ENCODE assay signal across 9 cellular contexts in genomic region chr17:51435641-51436091, GRCh38.
A peak's percentile ranks its signal among the peaks of the same experiment; 100 is the strongest.
DNase-seq lines count a peak whose midpoint lies in the region; ATAC-seq, FAIRE-seq and TF ChIP-seq lines count a peak whose summit lies in the region.
"Had no signal": no experiment of that assay in that cellular context is flagged by ENCODE, and none has a peak within 500 bp of the region (broad histone marks: within the 10 kb centered on the region; RNA-seq: fewer than 3 reads in every experiment).

No MANE protein-coding gene starts in this region.

- FAIRE-seq in HepG2 (lab: Jason Lieb, UNC) = peak; percentile 96

- H3K9me3 ChIP-seq in OCI-LY3 (ENCODE audit: insufficient read depth, low read length) = no peaks in the 10 kb centered on the region
- H3K9me3 ChIP-seq in body of pancreas = no peaks in the 10 kb centered on the region
- no peaks in the 10 kb centered on the region for H3K9me3 ChIP-seq in HepG2 (ENCODE audit: low read length)

- H4K20me1 ChIP-seq in OCI-LY3 (ENCODE audit: insufficient read depth, low read length) (no peaks in the 10 kb centered on the region), HepG2 (ENCODE audit: insufficient read depth, low read length) (no peaks in the 10 kb centered on the region)

- TF ChIP-seq RAD21 in HepG2 (CRISPR knock-in tag; IDR thresholded peaks at IDR 0.05) = peak; percentile 57

- intact Hi-C loops in body of pancreas (cut with DNase I) = no loop called here
- intact Hi-C loops in HepG2 (cut with micrococcal nuclease; ENCODE audit: unreplicated experiment) = no loop called here

- no peak for TF ChIP-seq EP300 in HepG2 (IDR thresholded peaks at IDR 0.05; ENCODE audit: low read depth in 2 of 2, low read length in 2 of 2)
- TF ChIP-seq EP300 in HepG2 (CRISPR knock-in tag; IDR thresholded peaks at IDR 0.05; ENCODE audit: borderline replicate concordance) = no peak

- H3K4me3 ChIP-seq in OCI-LY3 (ENCODE audit: low read length) (no peak overlapping the region), body of pancreas (no peak overlapping the region), HepG2 (replicated peaks in 1 of 3; ENCODE audit: insufficient read depth in 1 of 3, low read depth in 2 of 3, low read length in 3 of 3) (no peak overlapping the region)

- H3K36me3 ChIP-seq in OCI-LY3 (replicated peaks; ENCODE audit: low read depth, low read length) (no peaks in the 10 kb centered on the region), body of pancreas (replicated peaks in 1 of 2; ENCODE audit: insufficient read depth in 1 of 2, low read depth in 2 of 2) (no peaks in the 10 kb centered on the region), HepG2 (replicated peaks in 1 of 2; ENCODE audit: control insufficient read depth in 1 of 2, insufficient read depth in 2 of 2, low read length in 2 of 2) (no peaks in the 10 kb centered on the region)

- BruUV-seq in HepG2 (replicated peaks; lab: Mats Ljungman, UMichigan) = no TSS peak

- TF ChIP-seq POLR2A in body of pancreas (IDR thresholded peaks at IDR 0.05) (no peak), HepG2 (IDR thresholded peaks at IDR 0.05; ENCODE audit: insufficient read depth in 1 of 2, low read depth in 2 of 2, low read length in 2 of 2) (no peak)

- peak; percentile 37 for DNase-seq in ELF-1 (ENCODE audit: low read depth, low spot score)
- DNase-seq in body of pancreas = peak; percentile 77 to 89 (median 82)
- DNase-seq in HepG2 (ENCODE audit: low spot score) = peak; percentile 92
- DNase-seq in midbrain (lab: John Stamatoyannopoulos, UW) = no peak
- DNase-seq in activated CD8-positive, alpha-beta memory T cell treated with anti-CD3 and anti-CD28 coated beads, Interleukin-2, amount 50 U/mL, for 48 hours = no peak
- DNase-seq: naive B cell had no signal

- H3K27ac ChIP-seq in OCI-LY3 (ENCODE audit: low read length) = no peak overlapping the region
- H3K27ac ChIP-seq in body of pancreas = no peak overlapping the region
- H3K27ac ChIP-seq in HepG2 (ENCODE audit: extremely low read length, insufficient read depth, low read length) = no peak overlapping the region

- H3K79me2 ChIP-seq in OCI-LY3 (ENCODE audit: low read length) (no peaks in the 10 kb centered on the region), HepG2 (ENCODE audit: insufficient read depth, low read length) (no peaks in the 10 kb centered on the region)

- POLR2A ChIA-PET in HepG2 (lab: Yijun Ruan, JAX) = no interaction called here

- peak; percentile 63 for ATAC-seq in HG03432 (IDR thresholded peaks at IDR 0.05; ENCODE audit: unreplicated experiment)
- peak; percentile 83 for ATAC-seq in body of pancreas
- peak; percentile 100 for ATAC-seq in HepG2
- ATAC-seq in HG03196 (IDR thresholded peaks at IDR 0.05; ENCODE audit: unreplicated experiment) = no peak

- 9 to 19% methylated on average over 4 to 5 of the region's 5 CpGs for WGBS in body of pancreas, 2 donors
- 4% methylated on average over 5 of the region's 5 CpGs for WGBS in HepG2 (ENCODE audit: low lambda C conversion rate)

- H3K27me3 ChIP-seq in OCI-LY3 (ENCODE audit: low read depth, low read length) = 0 out of 2 replicates have a peak, but pooled peaks cover 3% of the 10 kb centered on the region
- no peaks in the 10 kb centered on the region for H3K27me3 ChIP-seq in body of pancreas
- no peaks in the 10 kb centered on the region for H3K27me3 ChIP-seq in HepG2 (ENCODE audit: control insufficient read depth in 1 of 2, insufficient read depth in 2 of 2, low read length in 2 of 2)

- H3K9ac ChIP-seq in OCI-LY3 (ENCODE audit: low read length) (no peak overlapping the region), HepG2 (ENCODE audit: insufficient read depth, low read depth, low read length) (no peak overlapping the region)

- TF ChIP-seq CTCF in OCI-LY3 (IDR thresholded peaks at IDR 0.05; ENCODE audit: low read depth, low read length) (peak; percentile 55), body of pancreas (IDR thresholded peaks at IDR 0.05) (peak; percentile 12 to 62 (median 47)), HepG2 (CRISPR knock-in tag; IDR thresholded peaks at IDR 0.05) (peak; percentile 87)

- in situ Hi-C loops in HepG2 (cut with HindIII; ENCODE audit: extremely low pct_ligation_motif_present, low pct_unique_long_range_greater_than_20kb) = no loop called here

- CTCF ChIA-PET in HepG2 (lab: Yijun Ruan, JAX; ENCODE audit: low intra/inter-chr PET ratio, low total read pairs) = no interaction called here

- H2AFZ ChIP-seq in OCI-LY3 (ENCODE audit: low read depth, low read length) = no peak overlapping the region
- no peak overlapping the region for H2AFZ ChIP-seq in HepG2 (ENCODE audit: low read length)

- H3K4me2 ChIP-seq in OCI-LY3 (ENCODE audit: low read length) = no peak overlapping the region
- no peak overlapping the region for H3K4me2 ChIP-seq in HepG2 (ENCODE audit: low read depth, low read length)

- no peaks in the 10 kb centered on the region for H3K4me1 ChIP-seq in OCI-LY3 (ENCODE audit: low read length)
- peaks cover 7% of the 10 kb centered on the region for H3K4me1 ChIP-seq in body of pancreas
- H3K4me1 ChIP-seq in HepG2 (ENCODE audit: insufficient read depth, low read length) = 0 out of 2 replicates have a peak, but pooled peaks cover 4% of the 10 kb centered on the region

TF ChIP-seq in HepG2, 621 proteins besides CTCF, POLR2A, EP300 and RAD21 (continues in another document):
- peak; percentile 43 for TF ChIP-seq HNF4A (CRISPR knock-in tag; IDR thresholded peaks at IDR 0.05)
- 0 out of 4 replicates have a peak, but pooled peaks of 1 of the 2 experiments have one; percentile 52 for TF ChIP-seq KLF16 (CRISPR knock-in tag; IDR thresholded peaks at IDR 0.05)
- no peak for TF ChIP-seq FOXP1 (IDR thresholded peaks at IDR 0.05)
- TF ChIP-seq FOXP1 (CRISPR knock-in tag; IDR thresholded peaks at IDR 0.05) = peak; percentile 57; the same call in 1 of the 2 replicates
- TF ChIP-seq ZNF782 (CRISPR knock-in tag; IDR thresholded peaks at IDR 0.05; ENCODE audit: borderline replicate concordance) = peak; percentile 37; the same call in 1 of the 2 replicates
- no peak for TF ChIP-seq RBM39 (IDR thresholded peaks at IDR 0.05; ENCODE audit: low read depth, low read length, poor library complexity, severe bottlenecking)
- TF ChIP-seq TAF15 (IDR thresholded peaks at IDR 0.05; ENCODE audit: low read depth, low read length, poor library complexity, severe bottlenecking) = no peak
- TF ChIP-seq ZFP1 (CRISPR knock-in tag; IDR thresholded peaks at IDR 0.05) = 0 out of 2 replicates have a peak, but pooled peaks have one; percentile 34
- peak; percentile 41; the same call in 1 of the 2 replicates for TF ChIP-seq GABPB1 (CRISPR knock-in tag; IDR thresholded peaks at IDR 0.05)
- peak; percentile 59; the same call in 1 of the 2 replicates for TF ChIP-seq HDAC1 (CRISPR knock-in tag; IDR thresholded peaks at IDR 0.05)
- no peak for TF ChIP-seq NFKBIZ (CRISPR knock-in tag; IDR thresholded peaks at IDR 0.05)
- no peak for TF ChIP-seq ZNF562 (CRISPR knock-in tag; IDR thresholded peaks at IDR 0.05; ENCODE audit: borderline replicate concordance)
- TF ChIP-seq SALL1 (CRISPR knock-in tag; IDR thresholded peaks at IDR 0.05) = peak; percentile 85
- TF ChIP-seq ZNF468 (CRISPR knock-in tag; IDR thresholded peaks at IDR 0.05) = no peak
- 0 out of 2 replicates have a peak, but pooled peaks have one; percentile 39 for TF ChIP-seq KAT8 (CRISPR knock-in tag; IDR thresholded peaks at IDR 0.05)
- TF ChIP-seq NCOA5 (CRISPR knock-in tag; IDR thresholded peaks at IDR 0.05) = no peak
- 0 out of 2 replicates have a peak, but pooled peaks have one; percentile 46 for TF ChIP-seq KLF11 (CRISPR knock-in tag; IDR thresholded peaks at IDR 0.05)
- no peak for TF ChIP-seq ZNF563 (CRISPR knock-in tag; IDR thresholded peaks at IDR 0.05)
- TF ChIP-seq FOXJ3 (CRISPR knock-in tag; IDR thresholded peaks at IDR 0.05; ENCODE audit: borderline replicate concordance) = peak; percentile 46; the same call in 1 of the 2 replicates
- TF ChIP-seq, protein P1, sequence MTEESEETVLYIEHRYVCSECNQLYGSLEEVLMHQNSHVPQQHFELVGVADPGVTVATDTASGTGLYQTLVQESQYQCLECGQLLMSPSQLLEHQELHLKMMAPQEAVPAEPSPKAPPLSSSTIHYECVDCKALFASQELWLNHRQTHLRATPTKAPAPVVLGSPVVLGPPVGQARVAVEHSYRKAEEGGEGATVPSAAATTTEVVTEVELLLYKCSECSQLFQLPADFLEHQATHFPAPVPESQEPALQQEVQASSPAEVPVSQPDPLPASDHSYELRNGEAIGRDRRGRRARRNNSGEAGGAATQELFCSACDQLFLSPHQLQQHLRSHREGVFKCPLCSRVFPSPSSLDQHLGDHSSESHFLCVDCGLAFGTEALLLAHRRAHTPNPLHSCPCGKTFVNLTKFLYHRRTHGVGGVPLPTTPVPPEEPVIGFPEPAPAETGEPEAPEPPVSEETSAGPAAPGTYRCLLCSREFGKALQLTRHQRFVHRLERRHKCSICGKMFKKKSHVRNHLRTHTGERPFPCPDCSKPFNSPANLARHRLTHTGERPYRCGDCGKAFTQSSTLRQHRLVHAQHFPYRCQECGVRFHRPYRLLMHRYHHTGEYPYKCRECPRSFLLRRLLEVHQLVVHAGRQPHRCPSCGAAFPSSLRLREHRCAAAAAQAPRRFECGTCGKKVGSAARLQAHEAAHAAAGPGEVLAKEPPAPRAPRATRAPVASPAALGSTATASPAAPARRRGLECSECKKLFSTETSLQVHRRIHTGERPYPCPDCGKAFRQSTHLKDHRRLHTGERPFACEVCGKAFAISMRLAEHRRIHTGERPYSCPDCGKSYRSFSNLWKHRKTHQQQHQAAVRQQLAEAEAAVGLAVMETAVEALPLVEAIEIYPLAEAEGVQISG (CRISPR knock-in tag; IDR thresholded peaks at IDR 0.05) = peak; percentile 63
- no peak for TF ChIP-seq KDM5A (IDR thresholded peaks at IDR 0.05; ENCODE audit: borderline replicate concordance, low read length)
- peak; percentile 79 for TF ChIP-seq FOXO1 (CRISPR knock-in tag; IDR thresholded peaks at IDR 0.05)
- no peak for TF ChIP-seq TAF1 (CRISPR knock-in tag; IDR thresholded peaks at IDR 0.05)
- no peak for TF ChIP-seq HDAC6 (IDR thresholded peaks at IDR 0.05; ENCODE audit: low read depth, low read length)
- TF ChIP-seq, protein P2, sequence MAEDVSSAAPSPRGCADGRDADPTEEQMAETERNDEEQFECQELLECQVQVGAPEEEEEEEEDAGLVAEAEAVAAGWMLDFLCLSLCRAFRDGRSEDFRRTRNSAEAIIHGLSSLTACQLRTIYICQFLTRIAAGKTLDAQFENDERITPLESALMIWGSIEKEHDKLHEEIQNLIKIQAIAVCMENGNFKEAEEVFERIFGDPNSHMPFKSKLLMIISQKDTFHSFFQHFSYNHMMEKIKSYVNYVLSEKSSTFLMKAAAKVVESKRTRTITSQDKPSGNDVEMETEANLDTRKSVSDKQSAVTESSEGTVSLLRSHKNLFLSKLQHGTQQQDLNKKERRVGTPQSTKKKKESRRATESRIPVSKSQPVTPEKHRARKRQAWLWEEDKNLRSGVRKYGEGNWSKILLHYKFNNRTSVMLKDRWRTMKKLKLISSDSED (CRISPR knock-in tag; IDR thresholded peaks at IDR 0.05) = no peak
- TF ChIP-seq GFI1 (CRISPR knock-in tag; IDR thresholded peaks at IDR 0.05; ENCODE audit: borderline replicate concordance) = peak; percentile 100
- TF ChIP-seq FOSL2 (CRISPR knock-in tag; IDR thresholded peaks at IDR 0.05) = peak; percentile 32

Comparison
In these comparisons a context has a peak if more than half of its experiments do, and no peak if none do; other contexts are left out.
1. DNase-seq: peak in ELF-1 (single experiment), body of pancreas (4 of 4) and HepG2 (single experiment); none in midbrain (single experiment) and activated CD8-positive, alpha-beta memory T cell treated with anti-CD3 and anti-CD28 coated beads, Interleukin-2, amount 50 U/mL, for 48 hours (single experiment).
2. Peak in every context shown above with its lines, with median percentiles within 50 percentile points of each other: CTCF ChIP-seq.